In the genomic region with DNA sequence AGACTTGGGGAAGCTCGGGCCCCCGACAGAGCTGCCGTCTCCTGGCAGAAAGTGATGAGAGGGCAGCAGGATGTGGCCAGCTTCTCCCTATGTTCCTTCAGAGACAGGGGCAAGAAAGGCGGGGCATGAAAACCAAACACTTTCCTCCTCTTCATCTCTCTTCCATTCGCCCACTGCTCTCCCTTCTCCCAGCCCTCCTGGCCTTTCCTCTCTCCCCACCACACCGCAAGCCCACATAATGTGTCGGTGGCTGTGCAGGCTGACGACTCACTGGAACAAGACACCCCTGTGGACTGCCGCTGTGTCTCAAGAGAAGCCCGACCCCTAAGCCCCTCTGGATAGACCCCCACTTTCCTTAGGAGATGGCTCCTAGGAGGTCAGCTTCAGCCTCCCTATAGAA, we compare ENCODE assay signal across 23 cellular contexts. TPM values are rescaled to one million over a fixed set of nuclear protein-coding genes. Genes with fewer than 3 reads are reported as not detected.
"Had no signal": no experiment of that assay in that cellular context is flagged by ENCODE, and none has a peak within 500 bp of the region (broad histone marks: within the 10 kb centered on the region; RNA-seq: fewer than 3 reads in every experiment).

No MANE protein-coding gene starts in this region.

- H3K27me3 Mint-ChIP-seq: activated CD4-positive, alpha-beta memory T cell treated with anti-CD3 and anti-CD28 coated beads, Interleukin-2, amount 10 ng/mL, durations not matched to agents 7 days and 5 days; activated CD4-positive, alpha-beta T cell treated with anti-CD3 and anti-CD28 coated beads, Interleukin-2, amount 10 ng/mL, durations not matched to agents 7 days and 5 days; activated naive CD8-positive, alpha-beta T cell treated with anti-CD3 and anti-CD28 coated beads, Interleukin-2, amount 50 U/mL, for 24 hours; activated T-cell treated with anti-CD3 and anti-CD28 coated beads, Interleukin-2, amount 50 U/mL, for 24 hours; stimulated activated memory B cell treated with anti-CD40 and anti-IgM and Interleukin-4, amounts not matched to agents 10 μg/mL and 1 μg/mL and 100 μg/mL, for 72 hours had no signal

- H3K27ac Mint-ChIP-seq: activated CD4-positive, alpha-beta memory T cell treated with anti-CD3 and anti-CD28 coated beads, Interleukin-2, amount 10 ng/mL, durations not matched to agents 7 days and 5 days; activated CD4-positive, alpha-beta T cell treated with anti-CD3 and anti-CD28 coated beads, Interleukin-2, amount 10 ng/mL, durations not matched to agents 7 days and 5 days; activated naive CD8-positive, alpha-beta T cell treated with anti-CD3 and anti-CD28 coated beads, Interleukin-2, amount 50 U/mL, for 24 hours; activated T-cell treated with anti-CD3 and anti-CD28 coated beads, Interleukin-2, amount 50 U/mL, for 24 hours; endodermal cell; nephron; stimulated activated memory B cell treated with anti-CD40 and anti-IgM and Interleukin-4, amounts not matched to agents 10 μg/mL and 1 μg/mL and 100 μg/mL, for 72 hours; WTC11 had no signal

- DNase-seq: activated CD4-positive, alpha-beta memory T cell treated with anti-CD3 and anti-CD28 coated beads, Interleukin-2, amount 10 ng/mL, durations not matched to agents 7 days and 5 days; activated CD4-positive, alpha-beta T cell treated with anti-CD3 and anti-CD28 coated beads for 1 hour; activated CD4-positive, alpha-beta T cell treated with anti-CD3 and anti-CD28 coated beads, Interleukin-2, amount 10 ng/mL, durations not matched to agents 7 days and 5 days; activated CD8-positive, alpha-beta memory T cell treated with anti-CD3 and anti-CD28 coated beads, Interleukin-2, amount 50 U/mL, for 48 hours; activated effector memory CD4-positive, alpha-beta T cell treated with Interleukin-2 at 50 U/mL for 16 hours; activated naive CD4-positive, alpha-beta T cell treated with Interleukin-2 at 50 U/mL for 16 hours; activated naive CD8-positive, alpha-beta T cell treated with anti-CD3 and anti-CD28 coated beads, Interleukin-2, amount 50 U/mL, for 24 hours; activated T-cell treated with anti-CD3 and anti-CD28 coated beads, Interleukin-2, amount 50 U/mL, for 24 hours; central memory CD4-positive, alpha-beta T cell; endodermal cell; foreskin keratinocyte; heart right ventricle; kidney glomerular epithelial cell; psoas muscle; sigmoid colon; small intestine; stimulated activated CD4-positive, alpha-beta T cell treated with anti-CD3 and anti-CD28 coated beads, Interleukin-4, amount 100 ng/mL, for 24 hours; transverse colon had no signal

- H3K4me1 Mint-ChIP-seq: activated naive CD8-positive, alpha-beta T cell treated with anti-CD3 and anti-CD28 coated beads, Interleukin-2, amount 50 U/mL, for 24 hours; endodermal cell; stimulated activated memory B cell treated with anti-CD40 and anti-IgM and Interleukin-4, amounts not matched to agents 10 μg/mL and 1 μg/mL and 100 μg/mL, for 72 hours; WTC11 had no signal

- H3K9me3 Mint-ChIP-seq: activated CD4-positive, alpha-beta memory T cell treated with anti-CD3 and anti-CD28 coated beads, Interleukin-2, amount 10 ng/mL, durations not matched to agents 7 days and 5 days; activated CD4-positive, alpha-beta T cell treated with anti-CD3 and anti-CD28 coated beads, Interleukin-2, amount 10 ng/mL, durations not matched to agents 7 days and 5 days; activated naive CD8-positive, alpha-beta T cell treated with anti-CD3 and anti-CD28 coated beads, Interleukin-2, amount 50 U/mL, for 24 hours; activated T-cell treated with anti-CD3 and anti-CD28 coated beads, Interleukin-2, amount 50 U/mL, for 24 hours; endodermal cell; nephron; stimulated activated memory B cell treated with anti-CD40 and anti-IgM and Interleukin-4, amounts not matched to agents 10 μg/mL and 1 μg/mL and 100 μg/mL, for 72 hours; WTC11 had no signal

- ATAC-seq: activated naive CD8-positive, alpha-beta T cell treated with anti-CD3 and anti-CD28 coated beads, Interleukin-2, amount 50 U/mL, for 24 hours; foreskin keratinocyte; heart right ventricle; mucosa of descending colon; psoas muscle; stimulated activated memory B cell treated with anti-CD40 and anti-IgM and Interleukin-4, amounts not matched to agents 10 μg/mL and 1 μg/mL and 100 μg/mL, for 72 hours; WTC11 had no signal

- H3K4me3 Mint-ChIP-seq: activated CD4-positive, alpha-beta memory T cell treated with anti-CD3 and anti-CD28 coated beads, Interleukin-2, amount 10 ng/mL, durations not matched to agents 7 days and 5 days; activated CD4-positive, alpha-beta T cell treated with anti-CD3 and anti-CD28 coated beads, Interleukin-2, amount 10 ng/mL, durations not matched to agents 7 days and 5 days; activated naive CD8-positive, alpha-beta T cell treated with anti-CD3 and anti-CD28 coated beads, Interleukin-2, amount 50 U/mL, for 24 hours; activated T-cell treated with anti-CD3 and anti-CD28 coated beads, Interleukin-2, amount 50 U/mL, for 24 hours; endodermal cell; nephron; stimulated activated memory B cell treated with anti-CD40 and anti-IgM and Interleukin-4, amounts not matched to agents 10 μg/mL and 1 μg/mL and 100 μg/mL, for 72 hours; WTC11 had no signal

RNA-seq across cellular contexts. Expression of gene LRRC4, which starts 59.3 kb away (rescaled TPM):
- total RNA-seq: activated CD4-positive, alpha-beta memory T cell treated with anti-CD3 and anti-CD28 coated beads, Interleukin-2, amount 10 ng/mL, durations not matched to agents 7 days and 5 days; activated CD4-positive, alpha-beta T cell treated with anti-CD3 and anti-CD28 coated beads, Interleukin-2, amount 10 ng/mL, durations not matched to agents 7 days and 5 days; T-helper 1 cell treated with Interleukin-12 subunit alpha and Interleukin-12 subunit beta and Interleukin-4 antibody, amounts not matched to agents 30 ng/mL and 1 ng/mL, for 36 hours had no signal
